ENCODE assay signal across 1 cellular context in the genomic region with DNA sequence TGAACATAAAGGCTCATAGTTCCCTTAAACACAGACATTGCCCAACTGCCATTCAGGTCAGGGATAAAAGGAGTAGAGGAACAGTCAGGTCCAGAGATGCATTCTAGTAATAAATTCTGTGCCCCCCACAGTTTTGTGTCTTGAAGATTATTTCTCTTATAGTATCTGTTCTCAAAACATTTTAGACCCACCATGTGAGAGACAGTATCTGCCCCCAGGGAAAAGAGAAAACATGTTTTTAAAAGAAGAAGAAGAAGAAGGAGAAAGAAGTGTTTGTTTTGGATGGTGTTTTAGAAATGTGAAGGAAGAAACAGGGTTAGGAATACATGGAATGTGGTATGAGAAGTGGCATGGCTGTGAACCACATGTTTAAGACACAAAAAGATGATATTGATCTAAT.
TF ChIP-seq lines count a peak whose summit lies in the region.

No MANE protein-coding gene starts in this region.

TF ChIP-seq in WTC11, 78 proteins besides CTCF, POLR2A, EP300 and RAD21 (continued from another document):
- TF ChIP-seq, protein P1, sequence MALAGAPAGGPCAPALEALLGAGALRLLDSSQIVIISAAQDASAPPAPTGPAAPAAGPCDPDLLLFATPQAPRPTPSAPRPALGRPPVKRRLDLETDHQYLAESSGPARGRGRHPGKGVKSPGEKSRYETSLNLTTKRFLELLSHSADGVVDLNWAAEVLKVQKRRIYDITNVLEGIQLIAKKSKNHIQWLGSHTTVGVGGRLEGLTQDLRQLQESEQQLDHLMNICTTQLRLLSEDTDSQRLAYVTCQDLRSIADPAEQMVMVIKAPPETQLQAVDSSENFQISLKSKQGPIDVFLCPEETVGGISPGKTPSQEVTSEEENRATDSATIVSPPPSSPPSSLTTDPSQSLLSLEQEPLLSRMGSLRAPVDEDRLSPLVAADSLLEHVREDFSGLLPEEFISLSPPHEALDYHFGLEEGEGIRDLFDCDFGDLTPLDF (CRISPR knock-in tag; IDR thresholded peaks at IDR 0.05) = no peak
- no peak for TF ChIP-seq NFE2L1 (CRISPR knock-in tag; IDR thresholded peaks at IDR 0.05)
